17 cellular contexts compared by ENCODE assay signal in the genomic region with DNA sequence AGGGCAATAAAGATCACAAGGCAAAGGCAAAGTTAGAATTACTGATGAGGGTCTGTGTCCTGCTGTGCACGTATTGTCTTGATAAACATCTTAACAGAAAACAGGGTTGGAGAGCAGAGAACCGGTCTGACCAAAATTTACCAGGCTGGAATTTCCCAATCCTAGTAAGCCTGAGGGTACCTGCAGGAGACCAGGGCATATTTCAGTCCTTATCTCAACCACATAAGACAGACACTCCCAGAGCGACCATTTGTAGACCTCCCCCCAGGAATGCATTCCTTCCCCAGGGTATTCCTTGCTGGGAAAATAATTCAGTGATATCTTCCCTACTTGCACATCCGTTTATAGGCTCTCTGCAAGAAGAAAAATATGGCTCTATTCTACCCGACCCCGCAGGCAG. TPM values are rescaled to one million over a fixed set of nuclear protein-coding genes. Genes with fewer than 3 reads are reported as not detected.
"Had no signal": no experiment of that assay in that cellular context is flagged by ENCODE, and none has a peak within 500 bp of the region (broad histone marks: within the 10 kb centered on the region; RNA-seq: fewer than 3 reads in every experiment).

No MANE protein-coding gene starts in this region.

RNA-seq across cellular contexts. Expression of gene GSG1, which starts 49.9 kb away (rescaled TPM):
- total RNA-seq: activated CD4-positive, alpha-beta memory T cell treated with anti-CD3 and anti-CD28 coated beads for 36 hours; activated CD4-positive, alpha-beta T cell treated with anti-CD3 and anti-CD28 coated beads for 36 hours; activated CD4-positive, alpha-beta T cell treated with anti-CD3 and anti-CD28 coated beads, Interleukin-2, amount 10 ng/mL, durations not matched to agents 24 days and 14 days; activated CD8-positive, alpha-beta memory T cell treated with anti-CD3 and anti-CD28 coated beads for 36 hours; activated CD8-positive, alpha-beta memory T cell treated with anti-CD3 and anti-CD28 coated beads, Interleukin-2, amount 10 ng/mL, durations not matched to agents 7 days and 5 days; activated CD8-positive, alpha-beta T cell treated with anti-CD3 and anti-CD28 coated beads, Interleukin-2, amount 10 ng/mL, durations not matched to agents 7 days and 5 days; activated naive CD4-positive, alpha-beta T cell treated with anti-CD3 and anti-CD28 coated beads for 36 hours; activated naive CD8-positive, alpha-beta T cell treated with anti-CD3 and anti-CD28 coated beads for 36 hours; activated T-helper 1 cell treated with anti-CD3 and anti-CD28 coated beads, Interleukin-12 subunit alpha, Interleukin-12 subunit beta, Interleukin-2, Interleukin-4 antibody, amounts not matched to agents 30 ng/mL and 10 ng/mL and 1 ng/mL, durations not matched to agents 14 hours and 24 hours and 36 hours; activated T-helper 2 cell treated with anti-CD3 and anti-CD28 coated beads, Interferon-gamma antibody, Interleukin-2, Interleukin-4, amounts not matched to agents 10 μg/mL and 5 μg/mL and 100 μg/mL, durations not matched to agents 14 hours and 24 hours and 36 hours; adrenal gland; aorta; chondrocyte; dermis blood vessel endothelial cell; endothelial cell of umbilical vein; esophagus mucosa; T-helper 17 cell had no signal
- polyA plus RNA-seq: adrenal gland, aorta, endothelial cell of umbilical vein had no signal
